5 cellular contexts compared by ENCODE assay signal in genomic region chr5:174811438-174811837, GRCh38.
"Had no signal": no experiment of that assay in that cellular context is flagged by ENCODE, and none has a peak within 500 bp of the region (broad histone marks: within the 10 kb centered on the region; RNA-seq: fewer than 3 reads in every experiment).

No MANE protein-coding gene starts in this region.

- DNase-seq: IMR-90, KBM-7, KG1 had no signal

- H3K4me3 ChIP-seq: K562 had no signal

- H3K27ac ChIP-seq: HL-60 had no signal
